ENCODE assay signal across 14 cellular contexts in the genomic region with DNA sequence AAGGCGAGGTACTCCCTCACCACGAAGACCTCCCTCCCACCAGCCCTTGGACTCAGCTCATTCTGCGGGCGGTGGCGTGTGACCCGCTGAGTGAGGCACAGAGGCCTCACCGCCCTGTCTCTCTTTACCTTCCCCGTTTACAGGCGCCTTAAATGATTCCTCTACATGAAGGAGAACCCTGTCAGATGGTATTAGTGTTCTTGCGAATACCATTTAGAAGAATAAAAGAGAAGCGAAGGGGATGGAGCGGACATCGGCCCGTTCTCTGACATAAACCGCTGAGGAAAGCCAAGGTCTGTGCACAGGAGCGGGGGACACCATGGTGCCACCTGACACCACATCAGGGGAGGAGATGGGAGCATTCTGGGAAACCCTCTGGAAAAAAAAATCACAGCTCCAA.
DNase-seq lines count a peak whose midpoint lies in the region; ATAC-seq, FAIRE-seq and TF ChIP-seq lines count a peak whose summit lies in the region.
"Had no signal": no experiment of that assay in that cellular context is flagged by ENCODE, and none has a peak within 500 bp of the region (broad histone marks: within the 10 kb centered on the region; RNA-seq: fewer than 3 reads in every experiment).

No MANE protein-coding gene starts in this region.

- H3K4me3 ChIP-seq in HL-60 (replicated peaks; ENCODE audit: insufficient read depth, low read length) (no peak overlapping the region), lower lobe of right lung (no peak overlapping the region)

- H3K27me3 ChIP-seq in HL-60 (ENCODE audit: insufficient read depth, poor library complexity, severe bottlenecking), result no peaks in the 10 kb centered on the region
- no peaks in the 10 kb centered on the region for H3K27me3 ChIP-seq in lower lobe of right lung (ENCODE audit: low read depth)

- TF ChIP-seq CTCF in HL-60 (IDR thresholded peaks at IDR 0.05; ENCODE audit: insufficient read depth, low read length) (no peak), lower lobe of right lung (IDR thresholded peaks at IDR 0.05) (no peak), progenitor cell of endocrine pancreas (IDR thresholded peaks at IDR 0.05; ENCODE audit: unreplicated experiment) (no peak)

- no peak for DNase-seq in HL-60 (ENCODE audit: low read depth in 1 of 2, low spot score in 1 of 2)
- no peak for DNase-seq in activated naive CD8-positive, alpha-beta T cell treated with anti-CD3 and anti-CD28 coated beads, Interleukin-2, amount 10 ng/mL, durations not matched to agents 7 days and 5 days
- DNase-seq in lower lobe of right lung, result no peak
- no peak for DNase-seq in urothelium cell line (ENCODE audit: low spot score)
- DNase-seq in progenitor cell of endocrine pancreas (ENCODE audit: low spot score, unreplicated experiment), result no peak
- DNase-seq: foreskin melanocyte, H9, Kasumi-1, left colon, NCI-H510A treated with DMSO at 0.1 percent for 48 hours, retina had no signal

- peak overlapping the region; percentile 37 for H3K27ac Mint-ChIP-seq in activated naive CD8-positive, alpha-beta T cell treated with anti-CD3 and anti-CD28 coated beads, Interleukin-2, amount 10 ng/mL, durations not matched to agents 7 days and 5 days
- H3K27ac Mint-ChIP-seq in stimulated activated memory B cell treated with anti-CD40 and anti-IgM and Interleukin-4, amounts not matched to agents 10 μg/mL and 1 μg/mL and 100 μg/mL, for 72 hours, result peak overlapping the region; percentile 77
- no peak overlapping the region for H3K27ac Mint-ChIP-seq in progenitor cell of endocrine pancreas

- H3K9me3 Mint-ChIP-seq in activated naive CD8-positive, alpha-beta T cell treated with anti-CD3 and anti-CD28 coated beads, Interleukin-2, amount 10 ng/mL, durations not matched to agents 7 days and 5 days, result no peaks in the 10 kb centered on the region
- H3K9me3 Mint-ChIP-seq in stimulated activated memory B cell treated with anti-CD40 and anti-IgM and Interleukin-4, amounts not matched to agents 10 μg/mL and 1 μg/mL and 100 μg/mL, for 72 hours, result no peaks in the 10 kb centered on the region
- H3K9me3 Mint-ChIP-seq in progenitor cell of endocrine pancreas (ENCODE audit: low read depth), result no peaks in the 10 kb centered on the region

- H3K27ac ChIP-seq in HL-60 (replicated peaks) (peak overlapping the region; percentile 99), lower lobe of right lung (peak overlapping the region; percentile 93)

- FAIRE-seq in urothelium cell line (lab: Jason Lieb, UNC), result no peak

- no peaks in the 10 kb centered on the region for H3K9me3 ChIP-seq in lower lobe of right lung

- H3K36me3 ChIP-seq in lower lobe of right lung, result no peaks in the 10 kb centered on the region

- POLR2A ChIA-PET in activated naive CD8-positive, alpha-beta T cell treated with anti-CD3 and anti-CD28 coated beads, Interleukin-2, amount 10 ng/mL, durations not matched to agents 7 days and 5 days (lab: Charles Lee), result no interaction called here

- H3K27me3 Mint-ChIP-seq in activated naive CD8-positive, alpha-beta T cell treated with anti-CD3 and anti-CD28 coated beads, Interleukin-2, amount 10 ng/mL, durations not matched to agents 7 days and 5 days, result no peaks in the 10 kb centered on the region
- no peaks in the 10 kb centered on the region for H3K27me3 Mint-ChIP-seq in stimulated activated memory B cell treated with anti-CD40 and anti-IgM and Interleukin-4, amounts not matched to agents 10 μg/mL and 1 μg/mL and 100 μg/mL, for 72 hours
- no peaks in the 10 kb centered on the region for H3K27me3 Mint-ChIP-seq in progenitor cell of endocrine pancreas

- H3K4me1 Mint-ChIP-seq in activated naive CD8-positive, alpha-beta T cell treated with anti-CD3 and anti-CD28 coated beads, Interleukin-2, amount 10 ng/mL, durations not matched to agents 7 days and 5 days, result peaks cover 64% of the 10 kb centered on the region
- H3K4me1 Mint-ChIP-seq in stimulated activated memory B cell treated with anti-CD40 and anti-IgM and Interleukin-4, amounts not matched to agents 10 μg/mL and 1 μg/mL and 100 μg/mL, for 72 hours, result peaks cover 50% of the 10 kb centered on the region
- H3K4me1 Mint-ChIP-seq in progenitor cell of endocrine pancreas (ENCODE audit: low read depth), result peaks cover 13% of the 10 kb centered on the region

- ATAC-seq in activated naive CD8-positive, alpha-beta T cell treated with anti-CD3 and anti-CD28 coated beads, Interleukin-2, amount 10 ng/mL, durations not matched to agents 7 days and 5 days (ENCODE audit: low read depth), result no peak
- ATAC-seq in lower lobe of right lung (no peak), GM21381 (IDR thresholded peaks at IDR 0.05; ENCODE audit: unreplicated experiment) (no peak), GM21786 (IDR thresholded peaks at IDR 0.05; ENCODE audit: unreplicated experiment) (no peak)
- no peak for ATAC-seq in stimulated activated memory B cell treated with anti-CD40 and anti-IgM and Interleukin-4, amounts not matched to agents 10 μg/mL and 1 μg/mL and 100 μg/mL, for 72 hours
- ATAC-seq: left colon had no signal

- no peak overlapping the region for H3K4me3 Mint-ChIP-seq in activated naive CD8-positive, alpha-beta T cell treated with anti-CD3 and anti-CD28 coated beads, Interleukin-2, amount 10 ng/mL, durations not matched to agents 7 days and 5 days
- no peak overlapping the region for H3K4me3 Mint-ChIP-seq in stimulated activated memory B cell treated with anti-CD40 and anti-IgM and Interleukin-4, amounts not matched to agents 10 μg/mL and 1 μg/mL and 100 μg/mL, for 72 hours
- no peak overlapping the region for H3K4me3 Mint-ChIP-seq in progenitor cell of endocrine pancreas (ENCODE audit: low read depth)
- H3K4me3 Mint-ChIP-seq: H9 had no signal

- peaks cover 67% of the 10 kb centered on the region for H3K4me1 ChIP-seq in lower lobe of right lung

- intact Hi-C loops in lower lobe of right lung (cut with DNase I), result no loop called here

- H3K36me3 Mint-ChIP-seq in activated naive CD8-positive, alpha-beta T cell treated with anti-CD3 and anti-CD28 coated beads, Interleukin-2, amount 10 ng/mL, durations not matched to agents 7 days and 5 days, result peaks cover 27% of the 10 kb centered on the region
- peaks cover 5% of the 10 kb centered on the region for H3K36me3 Mint-ChIP-seq in stimulated activated memory B cell treated with anti-CD40 and anti-IgM and Interleukin-4, amounts not matched to agents 10 μg/mL and 1 μg/mL and 100 μg/mL, for 72 hours
- no peaks in the 10 kb centered on the region for H3K36me3 Mint-ChIP-seq in progenitor cell of endocrine pancreas (ENCODE audit: insufficient read depth)
